ENCODE assay signal across 1 cellular context in the genomic region with DNA sequence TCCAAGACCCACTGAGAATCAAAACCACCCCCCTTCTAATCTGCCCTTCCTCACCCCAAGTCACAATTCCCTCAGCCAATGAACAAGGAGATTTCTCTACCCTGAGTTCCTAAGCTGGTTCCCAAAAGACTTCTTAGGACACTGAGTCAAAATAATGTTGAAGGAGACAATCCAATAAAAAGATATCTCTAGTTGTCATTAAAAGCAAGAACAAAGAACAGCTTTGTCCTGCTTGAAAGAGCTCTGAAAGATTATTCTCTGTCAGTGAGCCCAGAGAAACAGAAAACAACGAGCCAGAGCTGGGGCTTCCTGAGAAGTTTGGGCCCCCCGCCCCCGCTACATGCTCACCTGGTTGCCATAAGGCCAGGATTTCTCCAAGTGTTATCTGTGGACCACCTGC.
TF ChIP-seq lines count a peak whose summit lies in the region.

No MANE protein-coding gene starts in this region.

TF ChIP-seq in HepG2, 621 proteins besides CTCF, POLR2A, EP300 and RAD21:
- TF ChIP-seq ZNF672 (CRISPR knock-in tag; IDR thresholded peaks at IDR 0.05): no peak
- TF ChIP-seq ZNF644 (CRISPR knock-in tag; IDR thresholded peaks at IDR 0.05; ENCODE audit: low read depth): no peak
